Comparison of ENCODE assay signal across 2 cellular contexts in genomic region chr7:148701414-148701813, GRCh38.
TF ChIP-seq lines count a peak whose summit lies in the region.

No MANE protein-coding gene starts in this region.

TF ChIP-seq in IMR-90, 13 proteins besides CTCF, POLR2A, EP300 and RAD21:
- no peak for TF ChIP-seq BHLHE40 (IDR thresholded peaks at IDR 0.05; ENCODE audit: low read depth, low read length)
- TF ChIP-seq CHD1 (IDR thresholded peaks at IDR 0.05; ENCODE audit: low read depth, low read length) = no peak
- TF ChIP-seq CEBPB (IDR thresholded peaks at IDR 0.05; ENCODE audit: low read depth, low read length) = no peak; the same call in 1 of the 2 replicates
- no peak for TF ChIP-seq MXI1 (IDR thresholded peaks at IDR 0.05; ENCODE audit: borderline replicate concordance, low read depth, low read length)
- no peak for TF ChIP-seq RFX5 (IDR thresholded peaks at IDR 0.05; ENCODE audit: low read depth, low read length)
- TF ChIP-seq USF2 (IDR thresholded peaks at IDR 0.05; ENCODE audit: low read depth, low read length) = no peak
- TF ChIP-seq MAZ (IDR thresholded peaks at IDR 0.05; ENCODE audit: borderline replicate concordance, low read depth, low read length) = no peak

TF ChIP-seq in GM12878, 131 proteins besides CTCF, POLR2A, EP300 and RAD21:
- TF ChIP-seq MTA2 (IDR thresholded peaks at IDR 0.05; ENCODE audit: low read depth) = no peak
- TF ChIP-seq MYC (IDR thresholded peaks at IDR 0.05; ENCODE audit: insufficient read depth, insufficient read length, insufficient replicate concordance, low read length, severe bottlenecking) = no peak
- TF ChIP-seq RAD51 (IDR thresholded peaks at IDR 0.05) = no peak
- no peak for TF ChIP-seq TCF12 (IDR thresholded peaks at IDR 0.05; ENCODE audit: low read depth, low read length)
- TF ChIP-seq E2F4 (IDR thresholded peaks at IDR 0.05; ENCODE audit: low read depth, low read length) = no peak
- TF ChIP-seq POU2F2 (IDR thresholded peaks at IDR 0.05; ENCODE audit: borderline replicate concordance, low read depth, low read length) = no peak
- no peak for TF ChIP-seq ZNF687 (IDR thresholded peaks at IDR 0.05)
- no peak for TF ChIP-seq STAT3 (IDR thresholded peaks at IDR 0.05; ENCODE audit: low read depth, low read length)
